20 cellular contexts compared by ENCODE assay signal in genomic region chr1:22041505-22041904, GRCh38. TPM values are rescaled to one million over a fixed set of nuclear protein-coding genes. Genes with fewer than 3 reads are reported as not detected.
DNase-seq lines count a peak whose midpoint lies in the region; ATAC-seq, FAIRE-seq and TF ChIP-seq lines count a peak whose summit lies in the region.
"Had no signal": no experiment of that assay in that cellular context is flagged by ENCODE, and none has a peak within 500 bp of the region (broad histone marks: within the 10 kb centered on the region; RNA-seq: fewer than 3 reads in every experiment).

No MANE protein-coding gene starts in this region.

- no peaks in the 10 kb centered on the region for H3K36me3 ChIP-seq in CD8-positive, alpha-beta T cell (ENCODE audit: insufficient read depth, low read length)
- H3K36me3 ChIP-seq in RWPE2 (ENCODE audit: low read depth) = no peaks in the 10 kb centered on the region
- H3K36me3 ChIP-seq in bronchial epithelial cell (ENCODE audit: control insufficient read depth, insufficient read depth, low read length) = no peaks in the 10 kb centered on the region
- H3K36me3 ChIP-seq in smooth muscle cell (ENCODE audit: low read depth) = no peaks in the 10 kb centered on the region
- H3K36me3 ChIP-seq: BLaER1 treated with 17β-estradiol and CSF1 and Interleukin-3, amounts not matched to agents 10 nM and 100 nM had no signal

- H3K27ac ChIP-seq in CD8-positive, alpha-beta T cell (ENCODE audit: low read depth, low read length) = peak overlapping the region; percentile 3
- H3K27ac ChIP-seq in RWPE2 (ENCODE audit: poor library complexity, severe bottlenecking) (peak overlapping the region; percentile 82), smooth muscle cell (ENCODE audit: low read depth) (no peak overlapping the region)
- H3K27ac ChIP-seq: SK-N-MC had no signal

- H3K9me3 Mint-ChIP-seq in CD8-positive, alpha-beta T cell = peaks cover 4% of the 10 kb centered on the region
- H3K9me3 Mint-ChIP-seq in natural killer cell treated with Interleukin-12 subunit alpha and Interleukin-12 subunit beta and Interleukin-15 and Interleukin-18, amount 100 ng/mL, for 72 hours = no peaks in the 10 kb centered on the region

- H4K20me1 ChIP-seq in smooth muscle cell (ENCODE audit: low read depth) = peaks cover 4% of the 10 kb centered on the region
- H4K20me1 ChIP-seq: BLaER1 treated with 17β-estradiol and CSF1 and Interleukin-3, amounts not matched to agents 10 nM and 100 nM had no signal

- WGBS in smooth muscle cell (ENCODE audit: low lambda C conversion rate) = 72% methylated on average over 1 of the region's 1 CpG

- no peaks in the 10 kb centered on the region for H3K9me3 ChIP-seq in CD8-positive, alpha-beta T cell (ENCODE audit: low read length)
- H3K9me3 ChIP-seq in RWPE2 (ENCODE audit: severe bottlenecking) = no peaks in the 10 kb centered on the region
- H3K9me3 ChIP-seq in smooth muscle cell (replicated peaks; ENCODE audit: low read depth) = no peaks in the 10 kb centered on the region

- no peak for FAIRE-seq in bronchial epithelial cell (lab: Jason Lieb, UNC)
- FAIRE-seq: colon had no signal

- H3K4me1 ChIP-seq in CD8-positive, alpha-beta T cell (ENCODE audit: insufficient read depth, low read length) = peaks cover 79% of the 10 kb centered on the region
- H3K4me1 ChIP-seq in RWPE2 (ENCODE audit: insufficient read depth, poor library complexity, severe bottlenecking) (peaks cover 51% of the 10 kb centered on the region), smooth muscle cell (ENCODE audit: low read depth) (peaks cover 4% of the 10 kb centered on the region)

- peaks cover 63% of the 10 kb centered on the region for H3K4me1 Mint-ChIP-seq in CD8-positive, alpha-beta T cell (ENCODE audit: low read depth)
- peaks cover 37 to 45% of the 10 kb centered on the region in 2 donors for H3K4me1 Mint-ChIP-seq in natural killer cell treated with Interleukin-12 subunit alpha and Interleukin-12 subunit beta and Interleukin-15 and Interleukin-18, amount 100 ng/mL, for 72 hours (ENCODE audit: low read depth in 2 of 2)

- no peak overlapping the region for H3K4me2 ChIP-seq in smooth muscle cell

- CTCF ChIA-PET in CD8-positive, alpha-beta T cell (lab: Charles Lee) = no interaction called here

- no peak for ATAC-seq in CD8-positive, alpha-beta T cell
- peak; percentile 33; the same call in 2 of the 3 replicates for ATAC-seq in RWPE2 (ENCODE audit: low read depth)
- no peak for ATAC-seq in natural killer cell treated with Interleukin-12 subunit alpha and Interleukin-12 subunit beta and Interleukin-15 and Interleukin-18, amount 100 ng/mL, for 72 hours
- ATAC-seq in HG03342 (IDR thresholded peaks at IDR 0.05; ENCODE audit: unreplicated experiment) = no peak

- intact Hi-C loops in CD8-positive, alpha-beta T cell (cut with DNase I, micrococcal nuclease) = no loop called here

- H3K79me2 ChIP-seq in smooth muscle cell (ENCODE audit: low read depth) = no peaks in the 10 kb centered on the region

- no peak for TF ChIP-seq CTCF in CD8-positive, alpha-beta T cell (IDR thresholded peaks at IDR 0.05)
- TF ChIP-seq CTCF in RWPE2 (IDR thresholded peaks at IDR 0.05; ENCODE audit: poor library complexity, severe bottlenecking) = no peak
- no peak for TF ChIP-seq CTCF in bronchial epithelial cell (IDR thresholded peaks at IDR 0.05; ENCODE audit: insufficient read depth, low read length, severe bottlenecking)
- no peak for TF ChIP-seq CTCF in smooth muscle cell (IDR thresholded peaks at IDR 0.05; ENCODE audit: borderline replicate concordance, insufficient read depth, poor library complexity, severe bottlenecking)

- H3K27me3 Mint-ChIP-seq in CD8-positive, alpha-beta T cell (ENCODE audit: low read depth) = no peaks in the 10 kb centered on the region
- no peaks in the 10 kb centered on the region for H3K27me3 Mint-ChIP-seq in natural killer cell treated with Interleukin-12 subunit alpha and Interleukin-12 subunit beta and Interleukin-15 and Interleukin-18, amount 100 ng/mL, for 72 hours

- H3K36me3 Mint-ChIP-seq in CD8-positive, alpha-beta T cell = peaks cover 3% of the 10 kb centered on the region
- no peaks in the 10 kb centered on the region for H3K36me3 Mint-ChIP-seq in natural killer cell treated with Interleukin-12 subunit alpha and Interleukin-12 subunit beta and Interleukin-15 and Interleukin-18, amount 100 ng/mL, for 72 hours

- POLR2A ChIA-PET in CD8-positive, alpha-beta T cell (lab: Charles Lee) = interaction anchor here (1.6 to 7.8 kb wide), 3 partner anchors 11 to 18 kb away, joined by 3 to 129 read pairs (median 108); partner anchors contain the start of gene CDC42

- peak overlapping the region; percentile 99 for H3K27ac Mint-ChIP-seq in CD8-positive, alpha-beta T cell
- H3K27ac Mint-ChIP-seq in natural killer cell treated with Interleukin-12 subunit alpha and Interleukin-12 subunit beta and Interleukin-15 and Interleukin-18, amount 100 ng/mL, for 72 hours = peak overlapping the region; percentile 69 to 90

- no peak overlapping the region for H2AFZ ChIP-seq in smooth muscle cell (ENCODE audit: low read depth)

- no peaks in the 10 kb centered on the region for H3F3A ChIP-seq in smooth muscle cell (ENCODE audit: low read depth)

- peak overlapping the region; percentile 8 for H3K4me3 Mint-ChIP-seq in CD8-positive, alpha-beta T cell
- H3K4me3 Mint-ChIP-seq in natural killer cell treated with Interleukin-12 subunit alpha and Interleukin-12 subunit beta and Interleukin-15 and Interleukin-18, amount 100 ng/mL, for 72 hours = peak overlapping the region; percentile 55

- H3K4me3 ChIP-seq in CD8-positive, alpha-beta T cell (ENCODE audit: low read depth, low read length) = no peak overlapping the region
- H3K4me3 ChIP-seq in RWPE2 (ENCODE audit: severe bottlenecking) (no peak overlapping the region), bronchial epithelial cell (ENCODE audit: low read depth, low read length) (no peak overlapping the region), smooth muscle cell (no peak overlapping the region)
- H3K4me3 ChIP-seq: BLaER1 treated with 17β-estradiol and CSF1 and Interleukin-3, amounts not matched to agents 10 nM and 100 nM; lung; SK-N-MC had no signal

- H3K9ac ChIP-seq in smooth muscle cell (ENCODE audit: low read depth) = no peak overlapping the region

- no peak for DNase-seq in CD8-positive, alpha-beta T cell
- DNase-seq in RWPE2 (ENCODE audit: low spot score) = no peak
- peak; percentile 86 for DNase-seq in bronchial epithelial cell (ENCODE audit: low read depth)
- no peak for DNase-seq in natural killer cell treated with Interleukin-12 subunit alpha and Interleukin-12 subunit beta and Interleukin-15 and Interleukin-18, amount 100 ng/mL, for 72 hours (ENCODE audit: low spot score)
- DNase-seq in smooth muscle cell (lab: John Stamatoyannopoulos, UW; ENCODE audit: unreplicated experiment) = no peak
- no peak for DNase-seq in RPMI8226
- DNase-seq: aorta, EL, erythroblast, NCI-H1930, NCI-H510A treated with DMSO at 0.1 percent for 48 hours, retina had no signal

- H3K27me3 ChIP-seq in CD8-positive, alpha-beta T cell (ENCODE audit: insufficient read depth, low read length) = no peaks in the 10 kb centered on the region
- H3K27me3 ChIP-seq in RWPE2 (ENCODE audit: insufficient read depth, poor library complexity, severe bottlenecking) = no peaks in the 10 kb centered on the region
- H3K27me3 ChIP-seq in bronchial epithelial cell (ENCODE audit: control insufficient read depth, insufficient read depth, low read length) = no peaks in the 10 kb centered on the region
- H3K27me3 ChIP-seq in smooth muscle cell (ENCODE audit: low read depth) = no peaks in the 10 kb centered on the region
- H3K27me3 ChIP-seq: BLaER1 treated with 17β-estradiol and CSF1 and Interleukin-3, amounts not matched to agents 10 nM and 100 nM had no signal

RNA-seq across cellular contexts. Expression of gene CDC42, which starts 11.0 kb away (rescaled TPM):
- 100 to 1,000 TPM; 327 to 377 TPM for total RNA-seq in CD8-positive, alpha-beta T cell
- total RNA-seq in bronchial epithelial cell (408 and 613 TPM in 2 replicates), smooth muscle cell (407 and 453 TPM in 2 replicates)
- total RNA-seq in natural killer cell treated with Interleukin-12 subunit alpha and Interleukin-12 subunit beta and Interleukin-15 and Interleukin-18, amount 100 ng/mL, for 72 hours = 100 to 1,000 TPM; 191 to 394 TPM
- polyA plus RNA-seq in smooth muscle cell = 70.2 and 74.0 TPM in 2 replicates

RNA-seq across cellular contexts. Expression of gene CELA3A, which starts 40.0 kb away (rescaled TPM):
- total RNA-seq in CD8-positive, alpha-beta T cell = not detected
- total RNA-seq in bronchial epithelial cell (not detected in 2 replicates), smooth muscle cell (not detected in 2 replicates)
- not detected for total RNA-seq in natural killer cell treated with Interleukin-12 subunit alpha and Interleukin-12 subunit beta and Interleukin-15 and Interleukin-18, amount 100 ng/mL, for 72 hours
- not detected in 2 replicates for polyA plus RNA-seq in smooth muscle cell
- total RNA-seq: HT1080, M059J, temporal lobe had no signal
